8 cellular contexts compared by ENCODE assay signal in the genomic region with DNA sequence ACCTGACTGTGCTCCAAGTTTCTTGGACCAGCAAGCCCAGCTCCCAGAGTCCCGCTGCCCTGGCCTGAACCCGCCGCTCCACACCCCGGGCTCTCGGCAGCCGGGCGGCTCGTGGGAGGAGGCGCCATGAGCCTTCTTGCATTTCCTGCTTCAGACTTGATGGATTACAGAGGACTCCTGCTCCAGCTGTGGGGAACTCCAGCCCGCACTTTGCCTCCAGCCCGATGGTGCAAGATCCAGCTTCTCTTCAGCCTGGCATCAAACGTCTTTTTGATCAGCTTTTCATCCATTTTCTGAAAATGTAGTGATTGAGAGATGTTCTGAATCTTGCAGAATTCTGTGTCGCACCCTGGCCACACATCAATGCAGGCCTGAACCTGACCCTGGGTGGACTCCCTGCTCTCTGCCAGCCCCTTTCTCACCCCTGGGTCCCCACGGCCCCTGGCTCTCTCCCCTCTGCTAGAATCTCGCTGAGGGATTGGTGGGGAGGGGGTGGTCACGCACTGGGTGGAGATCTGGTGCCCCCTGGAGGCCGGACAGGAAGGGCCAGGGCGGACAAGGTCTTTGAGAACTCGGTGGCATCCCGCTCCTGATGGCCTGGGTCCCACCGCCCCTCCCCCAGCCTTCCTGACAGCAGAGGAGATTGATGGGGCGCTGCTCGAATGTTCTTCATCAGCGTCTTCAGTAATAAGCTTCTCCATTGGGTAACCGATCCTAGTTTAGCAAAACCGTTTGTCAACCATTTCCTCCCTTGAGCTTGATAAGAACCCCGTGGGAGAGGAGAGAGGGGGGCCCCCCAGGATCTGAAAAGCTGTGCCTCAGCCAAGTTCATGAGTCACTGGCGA. TPM values are rescaled to one million over a fixed set of nuclear protein-coding genes. Genes with fewer than 3 reads are reported as not detected.
DNase-seq lines count a peak whose midpoint lies in the region; ATAC-seq and TF ChIP-seq lines count a peak whose summit lies in the region.

No MANE protein-coding gene starts in this region.

- peak; percentile 44 for ATAC-seq in HG02642 (IDR thresholded peaks at IDR 0.05; ENCODE audit: poor library complexity, unreplicated experiment)
- no peak for ATAC-seq in GM21526 (IDR thresholded peaks at IDR 0.05; ENCODE audit: low FRiP score, unreplicated experiment)

- H3K36me3 Mint-ChIP-seq in endothelial cell (ENCODE audit: low read depth, unreplicated experiment) (no peaks in the 10 kb centered on the region), mesothelial cell of epicardium (no peaks in the 10 kb centered on the region)

- peak; percentile 87 for TF ChIP-seq CTCF in C4-2B (conservative IDR thresholded peaks at IDR 0.05)
- peak; percentile 76 for TF ChIP-seq CTCF in endothelial cell (IDR thresholded peaks at IDR 0.05; ENCODE audit: unreplicated experiment)
- peak; percentile 78 for TF ChIP-seq CTCF in mesothelial cell of epicardium (IDR thresholded peaks at IDR 0.05; ENCODE audit: unreplicated experiment)

- DNase-seq in NOMO-1 treated with DMSO at 0.1 percent for 48 hours (lab: John Stamatoyannopoulos, UW; ENCODE audit: unreplicated experiment) (peak; percentile 95), endothelial cell (ENCODE audit: low spot score) (peak; percentile 85), mesothelial cell of epicardium (ENCODE audit: low spot score in 2 of 2, unreplicated experiment in 2 of 2) (peak; percentile 70 to 88)
- DNase-seq in activated CD8-positive, alpha-beta memory T cell treated with anti-CD3 and anti-CD28 coated beads, Interleukin-2, amount 50 U/mL, for 4 hours = peak; percentile 71
- DNase-seq in stimulated activated CD8-positive, alpha-beta memory T cell treated with anti-CD3 and anti-CD28 coated beads, Interleukin-15, amount 100 ng/mL, for 1 hour (ENCODE audit: low read depth) = peak; percentile 53

- peak overlapping the region; percentile 56 for H3K27ac ChIP-seq in C4-2B

- H3K27me3 Mint-ChIP-seq in endothelial cell (ENCODE audit: unreplicated experiment) (peaks cover under 1% of the 10 kb centered on the region), mesothelial cell of epicardium (ENCODE audit: low read depth) (peaks cover 6% of the 10 kb centered on the region)

- H3K9me3 Mint-ChIP-seq in endothelial cell (ENCODE audit: unreplicated experiment) (no peaks in the 10 kb centered on the region), mesothelial cell of epicardium (no peaks in the 10 kb centered on the region)

- peaks cover 21% of the 10 kb centered on the region for H3K4me1 Mint-ChIP-seq in endothelial cell (ENCODE audit: unreplicated experiment)
- peaks cover 21% of the 10 kb centered on the region for H3K4me1 Mint-ChIP-seq in mesothelial cell of epicardium

- H3K4me3 Mint-ChIP-seq in endothelial cell (ENCODE audit: unreplicated experiment) (peak overlapping the region; percentile 31), mesothelial cell of epicardium (peak overlapping the region; percentile 65)

- H3K27ac Mint-ChIP-seq in endothelial cell (ENCODE audit: unreplicated experiment) (no peak overlapping the region), mesothelial cell of epicardium (peak overlapping the region; percentile 52)

RNA-seq across cellular contexts. Expression of gene NFAM1, which starts 12.1 kb away (rescaled TPM):
- total RNA-seq in endothelial cell (ENCODE audit: unreplicated experiment) (1.6 TPM), mesothelial cell of epicardium (0.27 to 0.34 TPM (median 0.32 TPM) in 3 replicates)
